ENCODE assay signal across 23 cellular contexts in genomic region chr9:95649801-95650213, GRCh38.
A peak's percentile ranks its signal among the peaks of the same experiment; 100 is the strongest.
DNase-seq lines count a peak whose midpoint lies in the region; ATAC-seq and TF ChIP-seq lines count a peak whose summit lies in the region.
"Had no signal": no experiment of that assay in that cellular context is flagged by ENCODE, and none has a peak within 500 bp of the region (broad histone marks: within the 10 kb centered on the region; RNA-seq: fewer than 3 reads in every experiment).

No MANE protein-coding gene starts in this region.

- no peaks in the 10 kb centered on the region for H3K9me3 ChIP-seq in mammary epithelial cell (replicated peaks; ENCODE audit: insufficient read depth, low read length)
- H3K9me3 ChIP-seq in body of pancreas: no peaks in the 10 kb centered on the region
- H3K9me3 ChIP-seq: Peyer's patch, right lobe of liver, SJCRH30, upper lobe of right lung had no signal

- H3K9ac ChIP-seq in mammary epithelial cell (ENCODE audit: insufficient read depth, low read length): no peak overlapping the region
- H3K9ac ChIP-seq: parathyroid adenoma had no signal

- H3K36me3 ChIP-seq in mammary epithelial cell (ENCODE audit: insufficient read depth, low read length) (no peaks in the 10 kb centered on the region), body of pancreas (replicated peaks in 1 of 2; ENCODE audit: insufficient read depth in 1 of 2, low read depth in 2 of 2) (no peaks in the 10 kb centered on the region)
- H3K36me3 ChIP-seq: Peyer's patch, right lobe of liver, SJCRH30, upper lobe of right lung had no signal

- H3K27me3 ChIP-seq in mammary epithelial cell (ENCODE audit: insufficient read depth, low read length) (no peaks in the 10 kb centered on the region), body of pancreas (no peaks in the 10 kb centered on the region)
- H3K27me3 ChIP-seq: Peyer's patch, right lobe of liver, SJCRH30, upper lobe of right lung had no signal

- no peaks in the 10 kb centered on the region for H3K79me2 ChIP-seq in mammary epithelial cell (ENCODE audit: insufficient read depth, low read length)
- H3K79me2 ChIP-seq: parathyroid adenoma had no signal

- peak; percentile 47 for DNase-seq in AG20443 (ENCODE audit: low spot score)
- DNase-seq in LoVo (ENCODE audit: low spot score): peak; percentile 30
- no peak for DNase-seq in mammary epithelial cell
- no peak for DNase-seq in sciatic nerve (ENCODE audit: low spot score)
- no peak for DNase-seq in body of pancreas
- no peak for DNase-seq in SKM-1 (lab: John Stamatoyannopoulos, UW; ENCODE audit: unreplicated experiment)
- DNase-seq in middle frontal gyrus (ENCODE audit: extremely low spot score, low spot score): no peak
- DNase-seq: activated CD4-positive, alpha-beta T cell treated with anti-CD3 and anti-CD28 coated beads, Interleukin-2, amount 10 ng/mL, durations not matched to agents 7 days and 5 days; activated naive CD8-positive, alpha-beta T cell treated with anti-CD3 and anti-CD28 coated beads, Interleukin-2, amount 10 ng/mL, durations not matched to agents 7 days and 5 days; CD4-positive, alpha-beta memory T cell; DMS 273 treated with DMSO at 0.1 percent for 48 hours; foreskin fibroblast; NCI-H1105 treated with DMSO at 0.1 percent for 48 hours; nephron progenitor cell; Peyer's patch; right lobe of liver; SJCRH30; stimulated activated CD4-positive, alpha-beta T cell treated with anti-CD3 and anti-CD28 coated beads, Interleukin-15, amount 100 ng/mL, for 24 hours; upper lobe of right lung had no signal

- CTCF ChIA-PET in mammary epithelial cell (lab: Charles Lee; ENCODE audit: low non-redundant PET): no interaction called here

- ATAC-seq in sciatic nerve (peak; percentile 67), GM18498 (IDR thresholded peaks at IDR 0.05; ENCODE audit: unreplicated experiment) (no peak), body of pancreas (no peak)
- ATAC-seq: HepG2, right lobe of liver, upper lobe of right lung had no signal

- BruUV-seq in mammary epithelial cell (replicated peaks; lab: Mats Ljungman, UMichigan): no TSS peak

- dilution Hi-C loops in mammary epithelial cell (cut with HindIII; ENCODE audit: low sequenced_read_pairs): no loop called here

- H4K20me1 ChIP-seq in mammary epithelial cell (ENCODE audit: insufficient read depth, low read length): no peaks in the 10 kb centered on the region

- H3K4me3 ChIP-seq in mammary epithelial cell (replicated peaks in 1 of 3; ENCODE audit: insufficient read depth in 1 of 3, low read depth in 2 of 3, low read length in 3 of 3) (no peak overlapping the region), body of pancreas (no peak overlapping the region)
- H3K4me3 ChIP-seq: Peyer's patch, right lobe of liver, SJCRH30, upper lobe of right lung had no signal

- TF ChIP-seq CTCF in mammary epithelial cell (conservative IDR thresholded peaks at IDR 0.05 in 1 of 2, IDR thresholded peaks at IDR 0.05 in 1 of 2; ENCODE audit: extremely low read depth in 1 of 2, insufficient read depth in 1 of 2, low read depth in 1 of 2, low read length in 2 of 2) (no peak), body of pancreas (IDR thresholded peaks at IDR 0.05) (no peak)

- TF ChIP-seq POLR2A in body of pancreas (IDR thresholded peaks at IDR 0.05): no peak

- no peaks in the 10 kb centered on the region for H3K4me1 ChIP-seq in mammary epithelial cell (ENCODE audit: insufficient read depth, low read length)
- no peaks in the 10 kb centered on the region for H3K4me1 ChIP-seq in body of pancreas
- H3K4me1 ChIP-seq: parathyroid adenoma, Peyer's patch, right lobe of liver, SJCRH30, upper lobe of right lung had no signal

- in situ Hi-C loops in mammary epithelial cell (cut with MboI; ENCODE audit: low sequenced_read_pairs in 2 of 2): no loop called here

- peak overlapping the region; percentile 4 for H2AFZ ChIP-seq in mammary epithelial cell (ENCODE audit: low read depth, low read length)
- H2AFZ ChIP-seq: parathyroid adenoma had no signal

- 20% methylated on average over 8 of the region's 8 CpGs for WGBS in mammary epithelial cell (ENCODE audit: low coverage, missing lambda C conversion rate)
- 70 to 73% methylated on average over 8 of the region's 8 CpGs for WGBS in body of pancreas, 2 donors

- peak overlapping the region; percentile 37 for H3K4me2 ChIP-seq in mammary epithelial cell (ENCODE audit: insufficient read depth, low read depth, low read length)

- intact Hi-C loops in mammary epithelial cell (cut with micrococcal nuclease): no loop called here
- intact Hi-C loops in sciatic nerve (cut with DNase I): no loop called here
- intact Hi-C loops in body of pancreas (cut with DNase I): no loop called here

- H3K27ac ChIP-seq in mammary epithelial cell (ENCODE audit: insufficient read depth, low read depth, low read length) (no peak overlapping the region), body of pancreas (no peak overlapping the region)
- H3K27ac ChIP-seq: parathyroid adenoma, Peyer's patch, right lobe of liver, SJCRH30, upper lobe of right lung, VCaP had no signal

Comparison
In these comparisons a context has a peak if more than half of its experiments do, and no peak if none do; other contexts are left out.
1. DNase-seq: peak in AG20443 (single experiment) and LoVo (single experiment); none in mammary epithelial cell (single experiment), sciatic nerve (single experiment), body of pancreas (0 of 4), SKM-1 (single experiment) and middle frontal gyrus (single experiment).